In the genomic region with DNA sequence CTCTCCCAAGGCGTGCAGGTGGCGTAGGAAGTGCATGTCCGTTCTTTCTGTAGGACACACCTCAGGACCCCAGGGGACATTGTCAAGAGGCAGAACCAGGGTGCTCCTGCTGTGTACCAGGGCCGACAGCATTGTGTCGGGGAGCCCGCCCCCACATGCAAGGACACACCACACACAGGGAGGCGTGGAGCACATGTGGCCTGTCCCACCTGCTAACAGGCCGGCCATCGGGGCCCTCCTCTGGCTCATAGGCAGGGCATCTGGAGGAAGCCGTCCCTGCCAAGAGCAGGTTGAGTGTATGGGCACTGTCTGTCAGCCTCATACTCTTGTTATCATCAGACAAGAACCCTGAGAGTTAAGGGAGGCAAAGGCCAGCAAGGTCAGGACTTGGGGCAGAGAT, we compare ENCODE assay signal across 15 cellular contexts. TPM values are rescaled to one million over a fixed set of nuclear protein-coding genes. Genes with fewer than 3 reads are reported as not detected.
A peak's percentile ranks its signal among the peaks of the same experiment; 100 is the strongest.
DNase-seq lines count a peak whose midpoint lies in the region; ATAC-seq and TF ChIP-seq lines count a peak whose summit lies in the region.
"Had no signal": no experiment of that assay in that cellular context is flagged by ENCODE, and none has a peak within 500 bp of the region (broad histone marks: within the 10 kb centered on the region; RNA-seq: fewer than 3 reads in every experiment).

No MANE protein-coding gene starts in this region.

- no peak overlapping the region for H4K8ac ChIP-seq in H9 (replicated peaks; ENCODE audit: insufficient read length, low read depth, low read length)

- no peak overlapping the region for H3K27ac ChIP-seq in H9 (ENCODE audit: insufficient read length, low read depth, low read length)
- H3K27ac ChIP-seq: C4-2B had no signal

- H3K9ac ChIP-seq in H9 (ENCODE audit: extremely low read depth, insufficient read length, low read length): no peak overlapping the region

- no peaks in the 10 kb centered on the region for H3K4me1 ChIP-seq in H9 (ENCODE audit: insufficient read depth, low read length)
- H3K4me1 ChIP-seq: HAP-1 had no signal

- H2BK120ac ChIP-seq in H9 (ENCODE audit: low read depth, low read length, poor library complexity, severe bottlenecking): no peak overlapping the region

- H3K27me3 ChIP-seq in H9 (ENCODE audit: insufficient read depth, low read length): no peaks in the 10 kb centered on the region

- H3K4ac ChIP-seq in H9 (ENCODE audit: low read depth, low read length): no peak overlapping the region

- H3K79me1 ChIP-seq in H9 (ENCODE audit: insufficient read depth, low read depth, low read length, poor library complexity, severe bottlenecking): no peaks in the 10 kb centered on the region

- no peak overlapping the region for H3K18ac ChIP-seq in H9 (ENCODE audit: insufficient read length, low read depth, low read length)

- no peaks in the 10 kb centered on the region for H3K9me3 ChIP-seq in H9 (ENCODE audit: control insufficient read depth, low read depth, low read length)
- H3K9me3 ChIP-seq: HAP-1 had no signal

- H2BK5ac ChIP-seq in H9 (ENCODE audit: insufficient read length, low read length): no peak overlapping the region

- H3K23me2 ChIP-seq in H9 (ENCODE audit: insufficient read length, low read depth, low read length, poor library complexity, severe bottlenecking): no peaks in the 10 kb centered on the region

- H3K27me3 Mint-ChIP-seq in H9 (ENCODE audit: low read depth) (peaks cover 2% of the 10 kb centered on the region), progenitor cell of endocrine pancreas (peaks cover 30% of the 10 kb centered on the region)

- H3K79me2 ChIP-seq in H9 (ENCODE audit: insufficient read depth, low read length): no peaks in the 10 kb centered on the region

- H3K27ac Mint-ChIP-seq in H9 (peak overlapping the region in 1 of 3 experiments; percentile 71; a peak in 1 of 7 replicates), progenitor cell of endocrine pancreas (peak overlapping the region; percentile 59)
- H3K27ac Mint-ChIP-seq: CD4-positive, CD25-positive, alpha-beta regulatory T cell; CD8-positive, alpha-beta T cell; GM23338; HFFc6 had no signal

- TF ChIP-seq CTCF in H9 (conservative IDR thresholded peaks at IDR 0.05): no peak
- TF ChIP-seq CTCF in progenitor cell of endocrine pancreas (IDR thresholded peaks at IDR 0.05; ENCODE audit: unreplicated experiment): no peak

- H3K4me1 Mint-ChIP-seq in H9 (peaks cover 14 to 22% of the 10 kb centered on the region in 2 experiments), progenitor cell of endocrine pancreas (ENCODE audit: low read depth) (no peaks in the 10 kb centered on the region)
- H3K4me1 Mint-ChIP-seq: CD4-positive, CD25-positive, alpha-beta regulatory T cell had no signal

- ATAC-seq in HG03135 (IDR thresholded peaks at IDR 0.05; ENCODE audit: unreplicated experiment): no peak
- ATAC-seq: CD8-positive, alpha-beta T cell had no signal

- no peak overlapping the region for H3K56ac ChIP-seq in H9 (ENCODE audit: insufficient read length, low read depth, low read length)

- no peak overlapping the region for H4K5ac ChIP-seq in H9 (ENCODE audit: insufficient read length, low read depth, low read length)

- H3K4me3 Mint-ChIP-seq in H9: no peak overlapping the region
- H3K4me3 Mint-ChIP-seq in progenitor cell of endocrine pancreas (ENCODE audit: low read depth): no peak overlapping the region
- H3K4me3 Mint-ChIP-seq: CD4-positive, CD25-positive, alpha-beta regulatory T cell; CD8-positive, alpha-beta T cell; GM23338; HFFc6 had no signal

- DNase-seq in NCI-H345 (lab: John Stamatoyannopoulos, UW) (peak; percentile 23), NCI-H345 treated with DMSO at 0.1 percent for 48 hours (lab: John Stamatoyannopoulos, UW; ENCODE audit: unreplicated experiment) (no peak), H9 (no peak), progenitor cell of endocrine pancreas (ENCODE audit: low spot score, unreplicated experiment) (no peak), DMS 273 treated with DMSO at 0.1 percent for 48 hours (lab: John Stamatoyannopoulos, UW) (no peak)
- DNase-seq: CD4-positive, CD25-positive, alpha-beta regulatory T cell; CD8-positive, alpha-beta T cell; DMS79; EL; GF-D8; HFFc6 had no signal

- no peak overlapping the region for H3K23ac ChIP-seq in H9 (ENCODE audit: insufficient read length, low read depth, low read length)

- H3K14ac ChIP-seq in H9 (ENCODE audit: insufficient read depth, low read length): peak overlapping the region; percentile 19; the same call in 1 of the 2 replicates

- no peak overlapping the region for H2BK20ac ChIP-seq in H9 (ENCODE audit: low read depth, low read length, poor library complexity, severe bottlenecking)

- no peak overlapping the region for H2BK15ac ChIP-seq in H9 (ENCODE audit: low read depth, low read length)

- H3K9me3 Mint-ChIP-seq in H9 (no peaks in the 10 kb centered on the region; a peak in 1 of 5 replicates), progenitor cell of endocrine pancreas (ENCODE audit: low read depth) (no peaks in the 10 kb centered on the region)
- H3K9me3 Mint-ChIP-seq: CD4-positive, CD25-positive, alpha-beta regulatory T cell; CD8-positive, alpha-beta T cell; GM23338; HFFc6 had no signal

- no peak overlapping the region for H2AFZ ChIP-seq in H9 (ENCODE audit: low read length)
- H2AFZ ChIP-seq: GM23338 had no signal

- no peak overlapping the region for H4K91ac ChIP-seq in H9 (ENCODE audit: insufficient read length, low read depth, low read length)

- no peak overlapping the region for H2BK12ac ChIP-seq in H9 (ENCODE audit: insufficient read length, low read depth, low read length)

- no peak overlapping the region for H2AK5ac ChIP-seq in H9 (ENCODE audit: insufficient read length, low read length)

- H3K4me2 ChIP-seq in H9 (ENCODE audit: insufficient read depth, insufficient read length, low read length): no peak overlapping the region
- H3K4me2 ChIP-seq: GM23338 had no signal

- no peaks in the 10 kb centered on the region for H4K20me1 ChIP-seq in H9 (ENCODE audit: control insufficient read depth, insufficient read depth, insufficient read length)

- H3K36me3 Mint-ChIP-seq in H9 (ENCODE audit: insufficient read depth in 1 of 3, low read depth in 3 of 3) (peaks cover 0 to 4% (median 3%) of the 10 kb centered on the region in 3 experiments; a peak in 3 of 7 replicates), progenitor cell of endocrine pancreas (ENCODE audit: insufficient read depth) (no peaks in the 10 kb centered on the region)
- H3K36me3 Mint-ChIP-seq: CD4-positive, CD25-positive, alpha-beta regulatory T cell; CD8-positive, alpha-beta T cell had no signal

- WGBS in H9 (ENCODE audit: extremely low coverage, insufficient read length, low lambda C conversion rate): no CpG with 5 or more reads among the region's 10 CpGs

- H3T11ph ChIP-seq in H9 (ENCODE audit: low read length): no peak overlapping the region

RNA-seq across cellular contexts. Expression of a gene that starts 12.7 kb away (rescaled TPM):
- total RNA-seq in H9 (2021): 11.2 and 12.2 TPM in 2 replicates
- total RNA-seq in progenitor cell of endocrine pancreas: 0.75 and 1.5 TPM in 2 replicates
- total RNA-seq: CD8-positive, alpha-beta T cell had no signal

RNA-seq across cellular contexts. Expression of a gene that starts 48.7 kb away (rescaled TPM):
- total RNA-seq in H9 (2021) (8.9 and 9.7 TPM in 2 replicates), progenitor cell of endocrine pancreas (8.9 and 9.3 TPM in 2 replicates)
